ENCODE assay signal across 16 cellular contexts in genomic region chr11:129949976-129950318, GRCh38. TPM values are rescaled to one million over a fixed set of nuclear protein-coding genes. Genes with fewer than 3 reads are reported as not detected.
A peak's percentile ranks its signal among the peaks of the same experiment; 100 is the strongest.
DNase-seq lines count a peak whose midpoint lies in the region; ATAC-seq, FAIRE-seq and TF ChIP-seq lines count a peak whose summit lies in the region.
"Had no signal": no experiment of that assay in that cellular context is flagged by ENCODE, and none has a peak within 500 bp of the region (broad histone marks: within the 10 kb centered on the region; RNA-seq: fewer than 3 reads in every experiment).

No MANE protein-coding gene starts in this region.

- peaks cover 2% of the 10 kb centered on the region; the same call in 1 of the 3 replicates for H3K36me3 ChIP-seq in K562 (ENCODE audit: control insufficient read depth, insufficient read depth, low read length)
- H3K36me3 ChIP-seq in upper lobe of right lung: peaks cover 10% of the 10 kb centered on the region

- H3K9me1 ChIP-seq in K562 (ENCODE audit: control insufficient read depth, insufficient read depth, low read length): no peaks in the 10 kb centered on the region

- POLR2A ChIA-PET in K562 (lab: Yijun Ruan, JAX): interaction anchor here (1.1 to 1.3 kb wide), 2 partner anchors 9 to 20 kb away, joined by 3 to 4 read pairs; no protein-coding TSS in a partner anchor

- no peaks in the 10 kb centered on the region for H3K27me3 Mint-ChIP-seq in neural crest cell (ENCODE audit: low read depth)
- H3K27me3 Mint-ChIP-seq in activated naive CD8-positive, alpha-beta T cell treated with anti-CD3 and anti-CD28 coated beads for 36 hours: no peaks in the 10 kb centered on the region
- H3K27me3 Mint-ChIP-seq: CD4-positive, CD25-positive, alpha-beta regulatory T cell had no signal

- H3K9me3 ChIP-seq in K562 (replicated peaks; ENCODE audit: control insufficient read depth, insufficient read depth, low read depth, low read length) (no peaks in the 10 kb centered on the region), upper lobe of right lung (no peaks in the 10 kb centered on the region)

- intact Hi-C loops in K562 (cut with micrococcal nuclease): loop anchor here (2.0 kb wide), 1 partner anchor 53 kb away; the partner anchor contains the start of gene PRDM10
- intact Hi-C loops in upper lobe of right lung (cut with DNase I): no loop called here

- H3K4me3 ChIP-seq in HL-60 (replicated peaks; ENCODE audit: insufficient read depth, low read length) (no peak overlapping the region), K562 (no peak overlapping the region), upper lobe of right lung (no peak overlapping the region)
- H3K4me3 ChIP-seq: GM23248 had no signal

- TF ChIP-seq CTCF in HL-60 (IDR thresholded peaks at IDR 0.05; ENCODE audit: insufficient read depth, low read length) (no peak), K562 (IDR thresholded peaks at IDR 0.05 in 2 of 3, conservative IDR thresholded peaks at IDR 0.05 in 1 of 3; ENCODE audit: insufficient read depth in 2 of 3, low read depth in 1 of 3, low read length in 3 of 3) (no peak), neural crest cell (conservative IDR thresholded peaks at IDR 0.05) (no peak), upper lobe of right lung (IDR thresholded peaks at IDR 0.05) (no peak)

- H2AFZ ChIP-seq in K562 (ENCODE audit: low read depth, low read length): peak overlapping the region; percentile 93
- H2AFZ ChIP-seq: GM23248 had no signal

- peaks cover 2% of the 10 kb centered on the region for H3K36me3 Mint-ChIP-seq in neural crest cell (ENCODE audit: low read depth)
- H3K36me3 Mint-ChIP-seq in activated naive CD8-positive, alpha-beta T cell treated with anti-CD3 and anti-CD28 coated beads for 36 hours: peaks cover 8% of the 10 kb centered on the region

- H3K27ac ChIP-seq in HL-60 (replicated peaks) (peak overlapping the region; percentile 97), K562 (ENCODE audit: extremely low read depth, low read depth, low read length) (peak overlapping the region; percentile 70), upper lobe of right lung (peak overlapping the region; percentile 70)
- H3K27ac ChIP-seq: GM23248 had no signal

- no peaks in the 10 kb centered on the region for H3K9me3 Mint-ChIP-seq in neural crest cell
- no peaks in the 10 kb centered on the region for H3K9me3 Mint-ChIP-seq in activated naive CD8-positive, alpha-beta T cell treated with anti-CD3 and anti-CD28 coated beads for 36 hours

- in situ Hi-C loops in K562 (cut with MboI): no loop called here

- peak overlapping the region; percentile 41 to 55; a peak in 3 of 4 replicates for H3K9ac ChIP-seq in K562 (ENCODE audit: insufficient read depth in 1 of 2, low read depth in 2 of 2, low read length in 2 of 2)
- H3K9ac ChIP-seq: GM23248 had no signal

- DNase-seq in HL-60 (ENCODE audit: low read depth in 1 of 2, low spot score in 1 of 2) (peak in 1 of 2 experiments; percentile 43), K562 (ENCODE audit: extremely low read depth in 1 of 4, low spot score in 3 of 4) (no peak), neural crest cell (ENCODE audit: low read depth, low spot score) (no peak), upper lobe of right lung (no peak), DMS53 treated with DMSO at 0.1 percent for 48 hours (lab: John Stamatoyannopoulos, UW; ENCODE audit: unreplicated experiment) (no peak), retina (no peak)
- DNase-seq in activated naive CD8-positive, alpha-beta T cell treated with anti-CD3 and anti-CD28 coated beads for 36 hours: no peak
- DNase-seq: Calu3; CD4-positive, CD25-positive, alpha-beta regulatory T cell; DMS53; GM23248; HCEC 1CT; NCI-H1436; NCI-H2029 treated with DMSO at 0.1 percent for 48 hours; NCI-H446 treated with DMSO at 0.1 percent for 48 hours; NCI-H748 treated with DMSO at 0.1 percent for 48 hours had no signal

- FAIRE-seq in K562 (lab: Jason Lieb, UNC): no peak

- 21% methylated on average over 6 of the region's 6 CpGs for WGBS in K562 (ENCODE audit: insufficient coverage, low coverage, missing lambda C conversion rate)

- peak overlapping the region; percentile 31 for H3K27ac Mint-ChIP-seq in neural crest cell (ENCODE audit: unreplicated experiment)
- no peak overlapping the region for H3K27ac Mint-ChIP-seq in activated naive CD8-positive, alpha-beta T cell treated with anti-CD3 and anti-CD28 coated beads for 36 hours

- H3K4me1 ChIP-seq in K562 (replicated peaks in 1 of 2; ENCODE audit: control insufficient read depth in 2 of 2, insufficient read depth in 2 of 2, low read length in 2 of 2): peaks cover 36 to 46% of the 10 kb centered on the region in 2 experiments
- peaks cover 15% of the 10 kb centered on the region for H3K4me1 ChIP-seq in upper lobe of right lung

- no peak for TF ChIP-seq POLR2A in K562 (conservative IDR thresholded peaks at IDR 0.05)

- no peak for TF ChIP-seq RAD21 in K562 (CRISPR knock-in tag; conservative IDR thresholded peaks at IDR 0.05 in 1 of 2, IDR thresholded peaks at IDR 0.05 in 1 of 2)

- no peaks in the 10 kb centered on the region for H3K79me2 ChIP-seq in K562 (ENCODE audit: control insufficient read depth, insufficient read depth, low read length)

- H3K27me3 ChIP-seq in HL-60 (ENCODE audit: insufficient read depth, poor library complexity, severe bottlenecking) (no peaks in the 10 kb centered on the region), K562 (ENCODE audit: control insufficient read depth in 2 of 2, insufficient read depth in 2 of 2, low read length in 2 of 2) (no peaks in the 10 kb centered on the region), upper lobe of right lung (no peaks in the 10 kb centered on the region)

- no peak for TF ChIP-seq EP300 in K562 (IDR thresholded peaks at IDR 0.05; ENCODE audit: low read length)

- CTCF ChIA-PET in K562 (lab: Yijun Ruan, JAX; ENCODE audit: low intra/inter-chr PET ratio): no interaction called here

- ATAC-seq in K562 (no peak), upper lobe of right lung (peak; percentile 87)

- no TSS peak for BruUV-seq in K562 (replicated peaks; lab: Mats Ljungman, UMichigan)

- peak overlapping the region; percentile 51; the same call in 1 of the 2 replicates for H3K4me2 ChIP-seq in K562 (ENCODE audit: insufficient read depth, low read length)

- no peaks in the 10 kb centered on the region for H4K20me1 ChIP-seq in K562 (replicated peaks; ENCODE audit: control insufficient read depth, insufficient read depth, low read length)

- H3K4me3 Mint-ChIP-seq in neural crest cell: no peak overlapping the region
- no peak overlapping the region for H3K4me3 Mint-ChIP-seq in activated naive CD8-positive, alpha-beta T cell treated with anti-CD3 and anti-CD28 coated beads for 36 hours
- H3K4me3 Mint-ChIP-seq: CD4-positive, CD25-positive, alpha-beta regulatory T cell had no signal

- peaks cover 22% of the 10 kb centered on the region for H3K4me1 Mint-ChIP-seq in neural crest cell
- H3K4me1 Mint-ChIP-seq in activated naive CD8-positive, alpha-beta T cell treated with anti-CD3 and anti-CD28 coated beads for 36 hours: peaks cover 9% of the 10 kb centered on the region

RNA-seq across cellular contexts. Expression of gene PRDM10, which starts 52.7 kb away (rescaled TPM):
- total RNA-seq in K562 (2011; cell fraction: chromatin; rRNA removed; ENCODE audit: low replicate concordance): 43.6 and 51.3 TPM in 2 replicates
- total RNA-seq in K562 (2011; cell fraction: nucleolus; rRNA removed): 17.5 and 22.8 TPM in 2 replicates
- 9.8 and 24.3 TPM in 2 replicates for total RNA-seq in K562 (2011; cell fraction: nucleoplasm; rRNA removed)
- total RNA-seq in K562 (2014; rRNA removed) (4.7 and 5.1 TPM in 2 replicates), K562 (2014; rRNA removed; fragmentation: Illumina TruSeq; extraction: Trizol) (4.3 and 4.4 TPM in 2 replicates), K562 (2015; rRNA removed; fragmentation: Illumina TruSeq; extraction: Trizol) (4.9 TPM in 2 replicates), K562 (2021) (8.9 and 9.3 TPM in 2 replicates), neural crest cell (18.5 and 20.1 TPM in 2 replicates), upper lobe of right lung (15.7 TPM)
- polyA plus RNA-seq in K562 (2011; rRNA removed) (4.5 and 7.0 TPM in 2 replicates), K562 (2014; fragmentation: Illumina TruSeq; extraction: Trizol) (4.9 and 6.7 TPM in 2 replicates), K562 (2014; fragmentation: Nextera tagmentation; extraction: Ambion mirVana) (under 1 TPM; 0.89 to 0.94 TPM), K562 (2014; rRNA removed) (3.1 and 4.2 TPM in 2 replicates)
- polyA plus RNA-seq in K562 (2011; cell fraction: cytosol; rRNA removed): 10.6 and 14.2 TPM in 2 replicates
- 10.6 and 27.2 TPM in 2 replicates for polyA plus RNA-seq in K562 (2011; cell fraction: nucleus; rRNA removed)
- polyA plus RNA-seq in K562 (2012): 2.6 and 3.4 TPM in 2 replicates
- polyA minus RNA-seq in K562 (2011; rRNA and poly(A)+ RNA removed): 14.6 and 17.6 TPM in 2 replicates
- 10.1 and 14.1 TPM in 2 replicates for polyA minus RNA-seq in K562 (2011; cell fraction: cytosol; rRNA and poly(A)+ RNA removed)
- polyA minus RNA-seq in K562 (2011; cell fraction: nucleus; rRNA and poly(A)+ RNA removed): 8.3 and 11.3 TPM in 2 replicates
- 10 to 100 TPM; 10.7 to 11.0 TPM for total RNA-seq in activated naive CD8-positive, alpha-beta T cell treated with anti-CD3 and anti-CD28 coated beads for 36 hours

RNA-seq across cellular contexts. Expression of gene NFRKB, which starts 54.6 kb away (rescaled TPM):
- total RNA-seq in K562 (2011; cell fraction: chromatin; rRNA removed; ENCODE audit: low replicate concordance): 121 TPM in 2 replicates
- 60.9 and 64.5 TPM in 2 replicates for total RNA-seq in K562 (2011; cell fraction: nucleolus; rRNA removed)
- 77.7 and 91.8 TPM in 2 replicates for total RNA-seq in K562 (2011; cell fraction: nucleoplasm; rRNA removed)
- total RNA-seq in K562 (2014; rRNA removed): 23.9 and 32.1 TPM in 2 replicates
- 22.1 and 23.6 TPM in 2 replicates for total RNA-seq in K562 (2014; rRNA removed; fragmentation: Illumina TruSeq; extraction: Trizol)
- total RNA-seq in K562 (2015; rRNA removed; fragmentation: Illumina TruSeq; extraction: Trizol): 25.8 and 27.2 TPM in 2 replicates
- total RNA-seq in K562 (2021): 39.4 and 42.6 TPM in 2 replicates
- 19.3 and 26.0 TPM in 2 replicates for polyA plus RNA-seq in K562 (2011; rRNA removed)
- 16.9 and 29.9 TPM in 2 replicates for polyA plus RNA-seq in K562 (2011; cell fraction: cytosol; rRNA removed)
- polyA plus RNA-seq in K562 (2011; cell fraction: nucleus; rRNA removed): 76.8 and 117 TPM in 2 replicates
- 24.8 and 31.1 TPM in 2 replicates for polyA plus RNA-seq in K562 (2012)
- polyA plus RNA-seq in K562 (2014; fragmentation: Illumina TruSeq; extraction: Trizol): 33.5 and 34.0 TPM in 2 replicates
- 10 to 100 TPM in 1 of 2 experiments, 1 to 10 TPM in 1; 7.1 to 11.6 TPM for polyA plus RNA-seq in K562 (2014; fragmentation: Nextera tagmentation; extraction: Ambion mirVana)
- 19.8 and 23.6 TPM in 2 replicates for polyA plus RNA-seq in K562 (2014; rRNA removed)
- 17.6 and 31.5 TPM in 2 replicates for polyA minus RNA-seq in K562 (2011; rRNA and poly(A)+ RNA removed)
- 7.6 and 22.7 TPM in 2 replicates for polyA minus RNA-seq in K562 (2011; cell fraction: cytosol; rRNA and poly(A)+ RNA removed)
- polyA minus RNA-seq in K562 (2011; cell fraction: nucleus; rRNA and poly(A)+ RNA removed): 28.4 and 32.2 TPM in 2 replicates
- 56.9 and 58.6 TPM in 2 replicates for total RNA-seq in neural crest cell
- total RNA-seq in upper lobe of right lung: 22.3 TPM
- 10 to 100 TPM; 33.1 to 33.2 TPM for total RNA-seq in activated naive CD8-positive, alpha-beta T cell treated with anti-CD3 and anti-CD28 coated beads for 36 hours
